Comparison of ENCODE assay signal across 6 cellular contexts in the genomic region with DNA sequence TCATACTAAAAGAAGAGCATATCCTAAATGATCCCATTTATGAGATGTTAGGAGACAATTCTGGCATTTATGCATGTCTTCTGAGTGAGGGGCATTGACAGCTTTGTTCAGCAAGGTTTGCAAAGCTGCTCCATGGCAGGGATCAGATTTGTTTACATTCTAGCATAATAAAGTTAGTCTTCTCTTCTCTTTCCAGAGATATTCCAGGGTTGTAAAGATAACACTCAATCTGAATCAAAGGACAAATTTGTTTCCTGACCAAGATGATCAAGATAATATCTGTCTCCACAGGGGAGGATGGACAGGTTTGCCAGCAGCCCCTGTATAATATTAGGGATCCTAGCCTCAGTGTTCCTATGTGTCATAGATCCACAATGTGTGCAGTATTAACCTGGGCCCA.
"Had no signal": no experiment of that assay in that cellular context is flagged by ENCODE, and none has a peak within 500 bp of the region (broad histone marks: within the 10 kb centered on the region; RNA-seq: fewer than 3 reads in every experiment).

No MANE protein-coding gene starts in this region.

- DNase-seq: H9, KBM-7 had no signal

- ATAC-seq: GM23338, HCT116, HepG2 had no signal

- H3K4me3 ChIP-seq: GM23338 had no signal

- H3K27ac ChIP-seq: HL-60 had no signal
